Comparison of ENCODE assay signal across 9 cellular contexts in the genomic region with DNA sequence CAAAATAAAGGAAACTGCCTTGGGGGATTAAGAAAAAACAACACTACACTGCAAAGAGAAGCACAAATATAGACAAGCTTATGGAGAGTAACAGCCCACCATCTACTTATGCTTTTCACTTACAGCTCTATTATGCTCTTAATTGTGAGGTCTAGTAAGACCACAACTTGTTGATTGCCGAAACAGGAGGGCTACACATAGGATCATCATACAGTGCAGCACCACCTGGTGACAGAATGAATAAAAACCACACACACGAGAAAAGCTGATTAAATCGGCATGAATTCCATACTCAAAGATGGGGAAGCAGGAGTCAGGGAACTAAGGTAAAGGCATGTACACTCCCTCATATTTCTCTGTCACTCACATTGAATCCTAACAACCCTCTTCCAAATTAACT.
DNase-seq lines count a peak whose midpoint lies in the region.
"Had no signal": no experiment of that assay in that cellular context is flagged by ENCODE, and none has a peak within 500 bp of the region (broad histone marks: within the 10 kb centered on the region; RNA-seq: fewer than 3 reads in every experiment).

No MANE protein-coding gene starts in this region.

- no peak overlapping the region for H4K8ac ChIP-seq in trophoblast cell (ENCODE audit: low read depth, low read length)

- no peak overlapping the region for H3K14ac ChIP-seq in trophoblast cell (ENCODE audit: low read length)

- no peak overlapping the region for H3K23ac ChIP-seq in trophoblast cell (ENCODE audit: low read length)

- no peak overlapping the region for H2AFZ ChIP-seq in trophoblast cell (ENCODE audit: insufficient read depth, low read length, poor library complexity)

- H3K9me3 ChIP-seq in trophoblast cell (ENCODE audit: insufficient read depth, low read depth, low read length), result no peaks in the 10 kb centered on the region
- H3K9me3 ChIP-seq: tibial nerve had no signal

- H2BK12ac ChIP-seq in trophoblast cell (ENCODE audit: low read length), result no peak overlapping the region

- H3K4me1 ChIP-seq in trophoblast cell (ENCODE audit: control insufficient read depth in 1 of 2, insufficient read depth in 2 of 2, low read length in 2 of 2), result no peaks in the 10 kb centered on the region

- no peak overlapping the region for H2BK120ac ChIP-seq in trophoblast cell (ENCODE audit: insufficient read depth, low read length, poor library complexity)

- H2AK5ac ChIP-seq in trophoblast cell (ENCODE audit: low read length), result no peak overlapping the region

- no peaks in the 10 kb centered on the region for H3K27me3 ChIP-seq in trophoblast cell (ENCODE audit: insufficient read depth, low read length)
- H3K27me3 ChIP-seq: tibial nerve had no signal

- no peak overlapping the region for H2BK5ac ChIP-seq in trophoblast cell (ENCODE audit: low read depth, low read length, poor library complexity)

- no peaks in the 10 kb centered on the region for H3K36me3 ChIP-seq in trophoblast cell (ENCODE audit: control insufficient read depth in 1 of 2, insufficient read depth in 2 of 2, low read length in 2 of 2)
- H3K36me3 ChIP-seq: tibial nerve had no signal

- H3K27ac ChIP-seq in trophoblast cell (ENCODE audit: low read depth, low read length), result no peak overlapping the region
- H3K27ac ChIP-seq: tibial nerve had no signal

- H3K4me3 ChIP-seq in trophoblast cell (ENCODE audit: low read depth, low read length), result no peak overlapping the region
- H3K4me3 ChIP-seq: tibial nerve had no signal

- peak; percentile 57 for DNase-seq in DMS 273 (lab: John Stamatoyannopoulos, UW; ENCODE audit: unreplicated experiment)
- DNase-seq in DMS 273 treated with DMSO at 0.1 percent for 48 hours (lab: John Stamatoyannopoulos, UW), result no peak
- peak; percentile 44 for DNase-seq in NCI-H1694 (lab: John Stamatoyannopoulos, UW)
- peak; percentile 59 for DNase-seq in dermis blood vessel endothelial cell
- DNase-seq in trophoblast cell, result peak; percentile 38 to 63
- no peak for DNase-seq in mesenteric fat pad (ENCODE audit: low spot score)
- DNase-seq in 8988T, result no peak
- no peak for DNase-seq in activated CD4-positive, CD25-positive, alpha-beta regulatory T cell treated with anti-CD3 and anti-CD28 coated beads, Interleukin-2, amount 50 U/mL, for 72 hours

- H3K18ac ChIP-seq in trophoblast cell (ENCODE audit: low read length), result no peak overlapping the region

- WGBS in trophoblast cell (ENCODE audit: extremely low coverage, insufficient coverage, insufficient read length), result no CpG with 5 or more reads among the region's 3 CpGs

- H4K91ac ChIP-seq in trophoblast cell (ENCODE audit: low read depth, low read length), result no peak overlapping the region

- H3K9ac ChIP-seq in trophoblast cell (ENCODE audit: low read length), result no peak overlapping the region

- H3K79me1 ChIP-seq in trophoblast cell (ENCODE audit: low read length), result no peaks in the 10 kb centered on the region

- no peak overlapping the region for H3K4me2 ChIP-seq in trophoblast cell (ENCODE audit: low read length)

- H3K79me2 ChIP-seq in trophoblast cell (ENCODE audit: control insufficient read depth, insufficient read depth, low read length, poor library complexity), result no peaks in the 10 kb centered on the region

- no peak overlapping the region for H3K4ac ChIP-seq in trophoblast cell (ENCODE audit: low read depth, low read length)

- no peak overlapping the region for H4K12ac ChIP-seq in trophoblast cell (ENCODE audit: low read depth, low read length)

Comparison
In these comparisons a context has a peak if more than half of its experiments do, and no peak if none do; other contexts are left out.
1. DNase-seq: peak in DMS 273 (single experiment), NCI-H1694 (single experiment), dermis blood vessel endothelial cell (single experiment) and trophoblast cell (2 of 2); none in DMS 273 treated with DMSO at 0.1 percent for 48 hours (single experiment), mesenteric fat pad (single experiment), 8988T (single experiment) and activated CD4-positive, CD25-positive, alpha-beta regulatory T cell treated with anti-CD3 and anti-CD28 coated beads, Interleukin-2, amount 50 U/mL, for 72 hours (single experiment).